ENCODE assay signal across 17 cellular contexts in the genomic region with DNA sequence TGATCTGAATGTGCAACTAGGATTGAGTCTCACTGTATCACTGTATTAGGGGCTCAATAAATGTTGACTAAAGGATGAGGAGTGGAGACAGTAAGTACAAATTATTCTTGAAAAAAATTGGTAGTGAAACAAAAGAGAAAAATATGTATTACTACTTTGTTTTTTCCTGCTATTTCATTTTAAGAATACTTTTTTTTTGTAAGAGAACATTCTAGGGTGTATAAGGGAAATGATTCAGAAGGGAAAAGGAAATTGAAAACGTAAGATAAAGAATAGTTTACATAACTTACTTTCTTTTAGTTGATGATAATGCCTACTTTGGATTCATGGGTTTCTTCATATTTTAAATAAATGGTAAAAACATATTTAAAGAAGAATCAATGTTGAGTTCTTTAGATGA. TPM values are rescaled to one million over a fixed set of nuclear protein-coding genes. Genes with fewer than 3 reads are reported as not detected.
DNase-seq lines count a peak whose midpoint lies in the region; ATAC-seq, FAIRE-seq and TF ChIP-seq lines count a peak whose summit lies in the region.
"Had no signal": no experiment of that assay in that cellular context is flagged by ENCODE, and none has a peak within 500 bp of the region (broad histone marks: within the 10 kb centered on the region; RNA-seq: fewer than 3 reads in every experiment).

No MANE protein-coding gene starts in this region.

- in situ Hi-C loops in GM23248 (cut with MboI) = no loop called here

- peaks cover 11% of the 10 kb centered on the region; the same call in 1 of the 2 replicates for H3F3A ChIP-seq in GM23248 (ENCODE audit: insufficient read depth)

- 15 to 27% methylated on average over 1 of the region's 1 CpG for WGBS in GM23248 (ENCODE audit: low coverage in 1 of 2, low lambda C conversion rate in 2 of 2, missing lambda C conversion rate in 2 of 2), 2 experiments
- 49 to 57% (median 55%) methylated on average over 1 of the region's 1 CpG for WGBS in psoas muscle, 3 donors
- 25 to 36% methylated on average over 1 of the region's 1 CpG for WGBS in esophagus squamous epithelium, 2 donors

- H3K9me3 Mint-ChIP-seq in activated CD4-positive, alpha-beta T cell treated with anti-CD3 and anti-CD28 coated beads, Interleukin-2, amount 10 ng/mL, durations not matched to agents 24 days and 14 days = no peaks in the 10 kb centered on the region
- no peaks in the 10 kb centered on the region for H3K9me3 Mint-ChIP-seq in effector memory CD8-positive, alpha-beta T cell

- ATAC-seq in effector memory CD8-positive, alpha-beta T cell (replicated peaks) = no peak
- ATAC-seq in psoas muscle = no peak
- no peak for ATAC-seq in GM21390 (IDR thresholded peaks at IDR 0.05; ENCODE audit: unreplicated experiment)

- DNase-seq in activated CD4-positive, alpha-beta T cell treated with anti-CD3 and anti-CD28 coated beads, Interleukin-2, amount 10 ng/mL, durations not matched to agents 24 days and 14 days = no peak
- DNase-seq in activated CD4-positive, alpha-beta T cell treated with anti-CD3 and anti-CD28 coated beads for 48 hours = no peak
- DNase-seq in GM23248 (peak; percentile 23), psoas muscle (no peak), GM12891 (ENCODE audit: insufficient read length, low spot score) (no peak), esophagus squamous epithelium (lab: John Stamatoyannopoulos, UW) (no peak)
- no peak for DNase-seq in effector memory CD8-positive, alpha-beta T cell
- DNase-seq: activated T-cell treated with anti-CD3 and anti-CD28 coated beads, Interleukin-2, amount 50 U/mL, for 1 hour; DMS153; hippocampal formation; NCI-H2171; NK-92 treated with Interleukin-12 subunit alpha and Interleukin-12 subunit beta, amount 100 ng/mL, for 24 hours; SHP77 treated with DMSO at 0.1 percent for 48 hours; tibial artery had no signal

- no peak overlapping the region for H2AFZ ChIP-seq in GM23248

- no peaks in the 10 kb centered on the region for H3K36me3 ChIP-seq in GM23248 (ENCODE audit: low read depth)
- no peaks in the 10 kb centered on the region for H3K36me3 ChIP-seq in psoas muscle (ENCODE audit: insufficient read depth in 1 of 2, low read depth in 1 of 2)
- peaks cover 0 to 7% (median 0%) of the 10 kb centered on the region in 3 donors for H3K36me3 ChIP-seq in esophagus squamous epithelium
- H3K36me3 ChIP-seq: tibial artery had no signal

- TF ChIP-seq CTCF in psoas muscle (IDR thresholded peaks at IDR 0.05) (no peak), esophagus squamous epithelium (IDR thresholded peaks at IDR 0.05) (no peak)

- peak overlapping the region; percentile 19; the same call in 1 of the 2 replicates for H3K27ac ChIP-seq in GM23248
- H3K27ac ChIP-seq in psoas muscle = peak overlapping the region; percentile 50
- peak overlapping the region in 2 of 4 donors; percentile 9 to 29 for H3K27ac ChIP-seq in esophagus squamous epithelium
- H3K27ac ChIP-seq: neutrophil, tibial artery had no signal

- H3K27me3 Mint-ChIP-seq in activated CD4-positive, alpha-beta T cell treated with anti-CD3 and anti-CD28 coated beads, Interleukin-2, amount 10 ng/mL, durations not matched to agents 24 days and 14 days = no peaks in the 10 kb centered on the region
- no peaks in the 10 kb centered on the region for H3K27me3 Mint-ChIP-seq in effector memory CD8-positive, alpha-beta T cell

- intact Hi-C loops in activated CD4-positive, alpha-beta T cell treated with anti-CD3 and anti-CD28 coated beads, Interleukin-2, amount 10 ng/mL, durations not matched to agents 24 days and 14 days (cut with micrococcal nuclease) = no loop called here
- intact Hi-C loops in psoas muscle (cut with DNase I) (no loop called here), esophagus squamous epithelium (cut with DNase I) (no loop called here)

- H3K4me1 ChIP-seq in GM23248 (ENCODE audit: insufficient read depth) = peaks cover 25% of the 10 kb centered on the region
- peaks cover 94% of the 10 kb centered on the region for H3K4me1 ChIP-seq in psoas muscle
- peaks cover 0 to 87% (median 33%) of the 10 kb centered on the region in 3 donors for H3K4me1 ChIP-seq in esophagus squamous epithelium

- peaks cover 100% of the 10 kb centered on the region for H3K79me2 ChIP-seq in GM23248 (ENCODE audit: insufficient read depth)

- peak overlapping the region; percentile 62 for H3K4me3 Mint-ChIP-seq in activated CD4-positive, alpha-beta T cell treated with anti-CD3 and anti-CD28 coated beads, Interleukin-2, amount 10 ng/mL, durations not matched to agents 24 days and 14 days
- peak overlapping the region; percentile 7 to 33 for H3K4me3 Mint-ChIP-seq in effector memory CD8-positive, alpha-beta T cell

- TF ChIP-seq POLR2A in GM12891 (IDR thresholded peaks at IDR 0.05; ENCODE audit: low read depth, low read length) (no peak), esophagus squamous epithelium (IDR thresholded peaks at IDR 0.05) (no peak)

- no peak for FAIRE-seq in GM12891 (lab: Jason Lieb, UNC)
- FAIRE-seq: endometrium had no signal

- peaks cover 52% of the 10 kb centered on the region for H4K20me1 ChIP-seq in GM23248 (ENCODE audit: insufficient read depth)

- H3K27me3 ChIP-seq in GM23248 (replicated peaks; ENCODE audit: insufficient read depth) (no peaks in the 10 kb centered on the region), psoas muscle (ENCODE audit: insufficient read depth in 3 of 3, low read length in 2 of 3) (no peaks in the 10 kb centered on the region), esophagus squamous epithelium (no peaks in the 10 kb centered on the region)
- H3K27me3 ChIP-seq: neutrophil, tibial artery had no signal

- H3K27ac Mint-ChIP-seq in activated CD4-positive, alpha-beta T cell treated with anti-CD3 and anti-CD28 coated beads, Interleukin-2, amount 10 ng/mL, durations not matched to agents 24 days and 14 days = peak overlapping the region; percentile 42
- H3K27ac Mint-ChIP-seq in effector memory CD8-positive, alpha-beta T cell = no peak overlapping the region

- peak overlapping the region; percentile 57 for H3K4me2 ChIP-seq in GM23248 (ENCODE audit: unreplicated experiment)

- peaks cover 19% of the 10 kb centered on the region for H3K36me3 Mint-ChIP-seq in activated CD4-positive, alpha-beta T cell treated with anti-CD3 and anti-CD28 coated beads, Interleukin-2, amount 10 ng/mL, durations not matched to agents 24 days and 14 days (ENCODE audit: low read depth)
- H3K36me3 Mint-ChIP-seq in effector memory CD8-positive, alpha-beta T cell (ENCODE audit: insufficient read depth) = peaks cover 7% of the 10 kb centered on the region

- H3K9me2 ChIP-seq in GM23248 (ENCODE audit: insufficient read depth) = no peaks in the 10 kb centered on the region

- no peaks in the 10 kb centered on the region for H3K9me3 ChIP-seq in GM23248 (ENCODE audit: low read depth)
- H3K9me3 ChIP-seq in psoas muscle = no peaks in the 10 kb centered on the region
- H3K9me3 ChIP-seq in esophagus squamous epithelium = no peaks in the 10 kb centered on the region
- H3K9me3 ChIP-seq: neutrophil, tibial artery had no signal

- H3K4me1 Mint-ChIP-seq in activated CD4-positive, alpha-beta T cell treated with anti-CD3 and anti-CD28 coated beads, Interleukin-2, amount 10 ng/mL, durations not matched to agents 24 days and 14 days = peaks cover 57% of the 10 kb centered on the region
- peaks cover 47 to 60% of the 10 kb centered on the region in 2 donors for H3K4me1 Mint-ChIP-seq in effector memory CD8-positive, alpha-beta T cell (ENCODE audit: low read depth in 2 of 2)

- H3K4me3 ChIP-seq in GM23248 (peak overlapping the region; percentile 17), psoas muscle (peak overlapping the region; percentile 24), esophagus squamous epithelium (peak overlapping the region in 1 of 4 donors; percentile 18)
- H3K4me3 ChIP-seq: tibial artery had no signal

- H3K9ac ChIP-seq in GM23248 = no peak overlapping the region

TF ChIP-seq in GM12891, 5 proteins besides CTCF, POLR2A, EP300 and RAD21:
- TF ChIP-seq TAF1 (IDR thresholded peaks at IDR 0.05; ENCODE audit: low read depth, low read length) (no peak), POU2F2 (IDR thresholded peaks at IDR 0.05; ENCODE audit: low read depth, low read length) (no peak), SPI1 (IDR thresholded peaks at IDR 0.05; ENCODE audit: low read depth, low read length) (no peak), PAX5 (IDR thresholded peaks at IDR 0.05; ENCODE audit: insufficient read depth, low read length, severe bottlenecking) (no peak), POLR2AphosphoS5 (IDR thresholded peaks at IDR 0.05; ENCODE audit: low read depth, low read length) (no peak)

RNA-seq across cellular contexts. Expression of gene CAPZA2, which starts 9.6 kb away (rescaled TPM):
- total RNA-seq in activated CD4-positive, alpha-beta T cell treated with anti-CD3 and anti-CD28 coated beads, Interleukin-2, amount 10 ng/mL, durations not matched to agents 24 days and 14 days = 154 and 158 TPM in 2 replicates
- total RNA-seq in GM23248 (2014; rRNA removed; shearing (Covaris generic)) = 170 and 201 TPM in 2 replicates
- polyA plus RNA-seq in GM23248 (2016; fragmentation: Nextera tagmentation; extraction: Ambion mirVana) = 301 and 323 TPM in 2 replicates
- total RNA-seq in psoas muscle = 100 to 1,000 TPM; 152 to 271 (median 232) TPM
- 100 to 1,000 TPM in 2 of 3 donors, 10 to 100 TPM in 1; 83.0 to 144 (median 120) TPM for polyA plus RNA-seq in psoas muscle
- polyA plus RNA-seq in GM12891 (2012; ENCODE audit: low read depth, missing spikeins) = 72.0 TPM
- total RNA-seq in esophagus squamous epithelium = 100 to 1,000 TPM in 1 of 4 donors, 10 to 100 TPM in 3; 68.7 to 123 (median 84.1) TPM
